Comparison of ENCODE assay signal across 21 cellular contexts in the genomic region with DNA sequence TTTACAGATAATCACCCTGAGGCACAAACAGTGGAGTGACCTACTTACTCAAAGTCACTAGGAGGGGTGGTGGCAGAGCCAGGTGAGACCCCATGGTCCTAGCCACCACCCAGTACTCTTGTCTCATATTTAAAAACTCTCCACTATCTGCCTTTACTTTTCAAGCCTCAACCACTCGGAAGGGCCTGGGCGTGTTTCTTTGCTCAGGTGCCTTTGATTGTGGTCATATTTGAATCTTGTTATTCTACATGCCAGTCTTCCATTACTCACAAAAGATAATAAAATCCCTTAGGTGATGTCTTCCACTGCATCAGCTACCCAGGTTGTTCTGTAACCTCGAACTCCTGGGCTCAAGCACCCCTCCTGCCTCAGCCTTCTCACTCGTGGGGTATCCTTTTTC.
"Had no signal": no experiment of that assay in that cellular context is flagged by ENCODE, and none has a peak within 500 bp of the region (broad histone marks: within the 10 kb centered on the region; RNA-seq: fewer than 3 reads in every experiment).

No MANE protein-coding gene starts in this region.

- H3K9me3 ChIP-seq: right lobe of liver, testis, tibial artery, upper lobe of right lung, uterus had no signal

- H3K4me2 ChIP-seq: neural progenitor cell had no signal

- H3K27me3 ChIP-seq: neural progenitor cell, right lobe of liver, testis, tibial artery, upper lobe of right lung, uterus had no signal

- DNase-seq: dermis blood vessel endothelial cell; effector memory CD4-positive, alpha-beta T cell; erythroblast; hypothalamus; immature natural killer cell; islet precursor cell; kidney glomerular epithelial cell; naive thymus-derived CD4-positive, alpha-beta T cell; right lobe of liver; stimulated activated CD4-positive, alpha-beta T cell treated with anti-CD3 and anti-CD28 coated beads, Interleukin-2, amount 100 ng/mL, for 24 hours; stimulated activated CD4-positive, alpha-beta T cell treated with anti-CD3 and anti-CD28 coated beads, Interleukin-4, amount 100 ng/mL, for 24 hours; stimulated activated naive CD8-positive, alpha-beta T cell treated with anti-CD3 and anti-CD28 coated beads, Interleukin-15, Interleukin-2, amounts not matched to agents 100 U/mL and 50 U/mL, for 24 hours; substantia nigra; testis; tibial artery; upper lobe of right lung; uterus had no signal

- ATAC-seq: naive thymus-derived CD4-positive, alpha-beta T cell; right lobe of liver; stimulated activated effector memory CD8-positive, alpha-beta T cell treated with anti-CD3 and anti-CD28 coated beads, Interleukin-12 subunit alpha, Interleukin-12 subunit beta, amount 100 ng/mL, for 72 hours; stimulated activated naive CD8-positive, alpha-beta T cell treated with anti-CD3 and anti-CD28 coated beads, Interleukin-15, Interleukin-2, amounts not matched to agents 100 U/mL and 50 U/mL, for 24 hours; upper lobe of right lung had no signal

- H2AFZ ChIP-seq: neural progenitor cell, parathyroid adenoma had no signal

- H3K4me1 ChIP-seq: neural progenitor cell, parathyroid adenoma, testis, upper lobe of right lung, uterus had no signal

- H3K27ac ChIP-seq: neural progenitor cell, parathyroid adenoma, right lobe of liver, testis, tibial artery, upper lobe of right lung, uterus had no signal

- H3K79me2 ChIP-seq: parathyroid adenoma had no signal

- H3K9ac ChIP-seq: neural progenitor cell, parathyroid adenoma had no signal

- H3K4me3 ChIP-seq: lung, neural progenitor cell, right lobe of liver, testis, tibial artery, upper lobe of right lung, uterus had no signal

- H3K36me3 ChIP-seq: neural progenitor cell, right lobe of liver, tibial artery, upper lobe of right lung, uterus had no signal
